Comparison of ENCODE assay signal across 26 cellular contexts in the genomic region with DNA sequence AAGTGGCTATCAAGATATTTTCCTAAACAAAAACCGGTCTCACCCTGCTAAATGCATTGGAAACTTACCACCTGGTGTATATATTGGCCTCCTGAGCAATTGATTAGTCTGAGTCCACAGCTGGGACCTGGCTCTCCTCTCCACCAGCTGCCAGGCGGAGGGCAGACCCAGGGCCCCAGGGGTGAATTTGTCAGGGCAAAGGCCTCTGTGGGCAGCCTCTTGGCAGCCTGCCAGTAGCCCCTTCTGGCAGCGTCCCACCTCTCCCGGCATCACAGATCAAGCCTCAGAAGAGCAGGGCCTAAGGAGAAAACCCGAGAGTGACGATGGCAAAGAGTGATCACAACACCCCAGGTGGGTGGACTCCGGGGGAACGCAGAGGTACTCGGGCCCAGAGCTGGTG. TPM values are rescaled to one million over a fixed set of nuclear protein-coding genes. Genes with fewer than 3 reads are reported as not detected.
DNase-seq lines count a peak whose midpoint lies in the region; TF ChIP-seq lines count a peak whose summit lies in the region.
"Had no signal": no experiment of that assay in that cellular context is flagged by ENCODE, and none has a peak within 500 bp of the region (broad histone marks: within the 10 kb centered on the region; RNA-seq: fewer than 3 reads in every experiment).

No MANE protein-coding gene starts in this region.

- TF ChIP-seq POLR2A in Peyer's patch (IDR thresholded peaks at IDR 0.05): no peak

- H3K9me3 Mint-ChIP-seq in nephron: no peaks in the 10 kb centered on the region
- H3K9me3 Mint-ChIP-seq: H9 had no signal

- H3K27ac Mint-ChIP-seq in nephron: peak overlapping the region in 2 of 3 experiments; percentile 6 to 28
- H3K27ac Mint-ChIP-seq: H9 had no signal

- H3K4me3 Mint-ChIP-seq in nephron: no peak overlapping the region
- H3K4me3 Mint-ChIP-seq: H9 had no signal

- H3K4me2 ChIP-seq in BLaER1: peak overlapping the region; percentile 71

- H3K9me3 ChIP-seq in BLaER1 (no peaks in the 10 kb centered on the region), Peyer's patch (no peaks in the 10 kb centered on the region)
- H3K9me3 ChIP-seq: adrenal gland, left lung, MG63, psoas muscle, SJSA1, suprapubic skin had no signal

- peaks cover 3% of the 10 kb centered on the region for H3K27me3 Mint-ChIP-seq in nephron (ENCODE audit: low read depth)
- H3K27me3 Mint-ChIP-seq: CD4-positive, alpha-beta memory T cell had no signal

- no peaks in the 10 kb centered on the region for H3K36me3 Mint-ChIP-seq in nephron (ENCODE audit: low read depth)
- H3K36me3 Mint-ChIP-seq: CD4-positive, alpha-beta memory T cell had no signal

- H3K36me3 ChIP-seq in BLaER1: no peaks in the 10 kb centered on the region
- no peaks in the 10 kb centered on the region for H3K36me3 ChIP-seq in Peyer's patch
- H3K36me3 ChIP-seq: adrenal gland, brain microvascular endothelial cell, left lung, MG63, SJSA1, suprapubic skin had no signal

- peak overlapping the region; percentile 46 for H3K27ac ChIP-seq in BLaER1
- H3K27ac ChIP-seq in VCaP: peak overlapping the region; percentile 69; the same call in 1 of the 2 replicates
- no peak overlapping the region for H3K27ac ChIP-seq in Peyer's patch
- H3K27ac ChIP-seq: adrenal gland, brain microvascular endothelial cell, left lung, psoas muscle, SJSA1, suprapubic skin had no signal

- peaks cover 34% of the 10 kb centered on the region for H3K4me1 Mint-ChIP-seq in nephron

- peak overlapping the region; percentile 39; the same call in 1 of the 2 replicates for H3K9ac ChIP-seq in BLaER1

- no peak overlapping the region for H3K4me3 ChIP-seq in BLaER1
- no peak overlapping the region for H3K4me3 ChIP-seq in Peyer's patch
- H3K4me3 ChIP-seq: adrenal gland, left lung, MG63, psoas muscle, SJSA1, suprapubic skin had no signal

- H3K27me3 ChIP-seq in BLaER1 (no peaks in the 10 kb centered on the region), Peyer's patch (no peaks in the 10 kb centered on the region)
- H3K27me3 ChIP-seq: adrenal gland, brain microvascular endothelial cell, left lung, MG63, SJSA1, suprapubic skin had no signal

- peaks cover 63% of the 10 kb centered on the region for H3K4me1 ChIP-seq in BLaER1
- peaks cover 0 to 7% (median 0%) of the 10 kb centered on the region in 4 donors for H3K4me1 ChIP-seq in Peyer's patch
- H3K4me1 ChIP-seq: suprapubic skin had no signal

- TF ChIP-seq CTCF in VCaP (conservative IDR thresholded peaks at IDR 0.05) (no peak), nephron (IDR thresholded peaks at IDR 0.05; ENCODE audit: unreplicated experiment in 3 of 3) (no peak), Peyer's patch (IDR thresholded peaks at IDR 0.05) (no peak), GM10266 (IDR thresholded peaks at IDR 0.05; ENCODE audit: control insufficient read depth, insufficient read depth, low read depth, missing control alignments) (no peak)

- no peaks in the 10 kb centered on the region for H4K20me1 ChIP-seq in BLaER1

- DNase-seq in NCI-H1092 treated with DMSO at 0.1 percent for 48 hours (lab: John Stamatoyannopoulos, UW) (peak; percentile 16), NCI-H1092 (lab: John Stamatoyannopoulos, UW) (no peak), T-helper 2 cell (no peak), Peyer's patch (no peak), GM10266 (ENCODE audit: extremely low spot score) (no peak)
- DNase-seq: 8988T; activated CD4-positive, alpha-beta T cell treated with anti-CD3 and anti-CD28 coated beads for 4 hours; activated naive CD4-positive, alpha-beta T cell; activated T-cell treated with anti-CD3 and anti-CD28 coated beads, Interleukin-2, amount 50 U/mL, for 48 hours; adrenal gland; brain microvascular endothelial cell; CD4-positive, alpha-beta memory T cell; H9; left lung; mesendoderm; MG63; NCI-H2081; NCI-H524 treated with DMSO at 0.1 percent for 48 hours; psoas muscle; stimulated activated CD4-positive, alpha-beta T cell treated with anti-CD3 and anti-CD28 coated beads, Interleukin-15, amount 100 ng/mL, for 24 hours; stimulated activated naive CD4-positive, alpha-beta T cell had no signal

RNA-seq across cellular contexts. Expression of gene IDH2, which starts 43.0 kb away (rescaled TPM):
- total RNA-seq in Peyer's patch: 100 to 1,000 TPM in 3 of 4 donors, 10 to 100 TPM in 1; 89.9 to 184 (median 119) TPM

RNA-seq across cellular contexts. Expression of gene SEMA4B, which starts 55.9 kb away (rescaled TPM):
- 100 to 1,000 TPM in 2 of 4 donors, 10 to 100 TPM in 2; 63.2 to 147 (median 91.3) TPM for total RNA-seq in Peyer's patch

Comparison
In these comparisons a context has a peak if more than half of its experiments do, and no peak if none do; other contexts are left out.
1. H3K27ac ChIP-seq: peak in BLaER1 (single experiment) and VCaP (single experiment); none in Peyer's patch (0 of 4).